In the genomic region with DNA sequence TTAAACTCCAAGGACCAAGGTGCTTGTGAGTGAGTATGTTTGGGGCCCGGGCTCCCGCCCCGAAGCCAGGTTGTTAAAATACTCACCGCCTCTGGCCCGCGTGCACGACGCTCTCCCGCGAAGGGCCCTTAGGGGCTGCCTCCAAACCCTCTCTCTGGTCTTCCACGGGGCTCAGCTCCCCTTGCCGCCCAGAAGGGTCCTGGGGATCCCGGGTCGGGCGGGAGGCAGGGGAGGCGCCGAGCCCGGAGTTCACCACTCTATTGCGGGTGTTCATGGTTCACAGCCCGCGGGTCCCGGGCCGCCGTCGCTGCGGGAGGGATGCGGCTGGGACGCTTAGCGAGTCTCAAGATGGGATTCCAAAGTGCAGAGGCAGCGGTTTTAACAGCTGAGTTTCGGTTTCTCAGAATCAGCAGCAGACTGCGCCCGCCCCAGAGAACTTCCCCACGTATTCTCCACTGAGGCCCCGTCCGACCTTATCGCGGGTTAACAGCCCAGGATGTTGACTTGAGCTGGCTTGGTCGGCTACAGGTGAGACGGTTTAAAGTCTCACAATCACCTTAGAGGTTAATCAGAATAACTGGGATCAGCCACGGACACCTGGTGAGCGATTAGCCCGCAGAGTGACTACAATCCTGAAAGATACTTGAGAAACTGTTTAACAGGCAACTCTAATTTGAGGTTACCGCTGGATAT, we compare ENCODE assay signal across 8 cellular contexts. TPM values are rescaled to one million over a fixed set of nuclear protein-coding genes. Genes with fewer than 3 reads are reported as not detected.
A peak's percentile ranks its signal among the peaks of the same experiment; 100 is the strongest.
DNase-seq lines count a peak whose midpoint lies in the region; ATAC-seq and TF ChIP-seq lines count a peak whose summit lies in the region.

TSS of gene EPSTI1 (minus strand) at position 350 of the 693 bp plus-strand sequence. CDS start at position 274, 76 bp downstream.

- peak in 1 of 2 donors; percentile 75 for TF ChIP-seq POLR2A in adrenal gland (IDR thresholded peaks at IDR 0.05)

- peak within 1 kb of the TSS; percentile 92 to 96 (median 92) for H3K4me3 Mint-ChIP-seq in T-cell

- ATAC-seq in HG03103 (IDR thresholded peaks at IDR 0.05; ENCODE audit: low read depth, unreplicated experiment), result peak; percentile 62
- ATAC-seq in T-cell (replicated peaks in 1 of 4), result peak; percentile 85 to 86 (median 86)

- POLR2A ChIA-PET in T-cell (lab: Charles Lee), result interaction anchor here (0.6 to 2.1 kb wide), 8 partner anchors 27 to 1982 kb away, joined by 3 to 12 read pairs (median 4); partner anchors contain the start of gene DNAJC15 (in 1 of the 2)

- CTCF ChIA-PET in T-cell (lab: Charles Lee), result interaction anchor here (0.9 to 4.4 kb wide), 9 partner anchors 15 to 93 kb away, joined by 3 to 37 read pairs (median 4); partner anchors contain the start of gene DNAJC15 (in 1 of the 2)

- no peaks in the 10 kb centered on the region for H3K9me3 Mint-ChIP-seq in T-cell

- TF ChIP-seq CTCF in adrenal gland (IDR thresholded peaks at IDR 0.05) (no peak), right atrium auricular region (IDR thresholded peaks at IDR 0.05) (no peak), retinal pigment epithelial cell (conservative IDR thresholded peaks at IDR 0.05; ENCODE audit: low read depth, low read length) (no peak)

- H3K36me3 ChIP-seq in adrenal gland (replicated peaks in 1 of 2), result no peaks in the 10 kb centered on the region
- H3K36me3 ChIP-seq in right atrium auricular region, result no peaks in the 10 kb centered on the region

- H3K36me3 Mint-ChIP-seq in T-cell, result peaks cover 3% of the 10 kb centered on the region

- H3K27me3 ChIP-seq in adrenal gland (no peaks in the 10 kb centered on the region), right atrium auricular region (no peaks in the 10 kb centered on the region)

- H3K4me1 ChIP-seq in adrenal gland (replicated peaks in 1 of 2) (peaks cover 7 to 22% of the 10 kb centered on the region in 2 donors), right atrium auricular region (peaks cover 0 to 20% of the 10 kb centered on the region in 2 donors)

- peak within 1 kb of the TSS; percentile 51 to 73 (median 70) for H3K4me3 ChIP-seq in adrenal gland
- H3K4me3 ChIP-seq in right atrium auricular region, result peak within 1 kb of the TSS; percentile 51 to 76
- peak within 1 kb of the TSS; percentile 58 for H3K4me3 ChIP-seq in retinal pigment epithelial cell (ENCODE audit: low read length)

- peak; percentile 48 for DNase-seq in NK-92 treated with Interleukin-12 subunit alpha and Interleukin-12 subunit beta, amount 100 ng/mL, for 24 hours (lab: John Stamatoyannopoulos, UW)
- no peak for DNase-seq in NK-92 (lab: John Stamatoyannopoulos, UW; ENCODE audit: unreplicated experiment)
- peak; percentile 59 to 80 (median 72) for DNase-seq in T-cell
- DNase-seq in adrenal gland, result peak; percentile 65 to 88 (median 75)
- peak; percentile 79 for DNase-seq in right atrium auricular region (ENCODE audit: low spot score)
- no peak for DNase-seq in retinal pigment epithelial cell (ENCODE audit: low read depth)
- no peak for DNase-seq in NCI-H187 treated with DMSO at 0.1 percent for 48 hours (lab: John Stamatoyannopoulos, UW)

- H3K27me3 Mint-ChIP-seq in T-cell, result no peaks in the 10 kb centered on the region

- H3K27ac ChIP-seq in adrenal gland (peak within 1 kb of the TSS; percentile 76 to 95 (median 91)), right atrium auricular region (peak within 1 kb of the TSS; percentile 67 to 86)

- 1 to 4% (median 2%) methylated on average over 13 to 44 of the region's 44 CpGs for WGBS in adrenal gland, 4 donors

- H3K4me1 Mint-ChIP-seq in T-cell, result peaks cover 46 to 71% (median 60%) of the 10 kb centered on the region in 3 donors

- H3K27ac Mint-ChIP-seq in T-cell, result peak within 1 kb of the TSS; percentile 100

- H3K9me3 ChIP-seq in adrenal gland (replicated peaks in 1 of 3) (no peaks in the 10 kb centered on the region), right atrium auricular region (no peaks in the 10 kb centered on the region)

- intact Hi-C loops in adrenal gland (cut with DNase I), result no loop called here

RNA-seq across cellular contexts. Expression of gene EPSTI1, which starts in this region (rescaled TPM):
- 10 to 100 TPM; 15.3 to 29.9 (median 28.5) TPM for total RNA-seq in T-cell
- 10 to 100 TPM in 6 of 8 donors, 1 to 10 TPM in 2; 7.1 to 36.3 (median 12.0) TPM for total RNA-seq in adrenal gland
- polyA plus RNA-seq in adrenal gland, result 10 to 100 TPM in 1 of 3 donors, 1 to 10 TPM in 2; 6.8 to 12.4 (median 8.5) TPM
- total RNA-seq in right atrium auricular region, result 1 to 10 TPM; 3.1 to 3.9 TPM

Comparison
In these comparisons a context has a peak if more than half of its experiments do, and no peak if none do; other contexts are left out.
1. DNase-seq: peak in NK-92 treated with Interleukin-12 subunit alpha and Interleukin-12 subunit beta, amount 100 ng/mL, for 24 hours (single experiment), T-cell (34 of 34), adrenal gland (7 of 7) and right atrium auricular region (single experiment); none in NK-92 (single experiment), retinal pigment epithelial cell (single experiment) and NCI-H187 treated with DMSO at 0.1 percent for 48 hours (single experiment).
2. Peak in every context shown above with its lines, with median percentiles within 50 percentile points of each other: H3K4me3 ChIP-seq.